ENCODE assay signal across 17 cellular contexts in genomic region chr22:21684492-21685163, GRCh38. TPM values are rescaled to one million over a fixed set of nuclear protein-coding genes. Genes with fewer than 3 reads are reported as not detected.
DNase-seq lines count a peak whose midpoint lies in the region; ATAC-seq and TF ChIP-seq lines count a peak whose summit lies in the region.
"Had no signal": no experiment of that assay in that cellular context is flagged by ENCODE, and none has a peak within 500 bp of the region (broad histone marks: within the 10 kb centered on the region; RNA-seq: fewer than 3 reads in every experiment).

No MANE protein-coding gene starts in this region.

- H3K4me1 Mint-ChIP-seq in activated T-helper 17 cell treated with anti-CD3 and anti-CD28 coated beads, Interleukin-2, amount 50 U/mL, for 72 hours: no peaks in the 10 kb centered on the region
- H3K4me1 Mint-ChIP-seq in endodermal cell: no peaks in the 10 kb centered on the region
- H3K4me1 Mint-ChIP-seq in activated naive CD8-positive, alpha-beta T cell treated with anti-CD3 and anti-CD28 coated beads for 36 hours: peaks cover 7% of the 10 kb centered on the region
- H3K4me1 Mint-ChIP-seq: CD14-positive monocyte, GM23338 had no signal

- H3K9me3 Mint-ChIP-seq in activated T-helper 17 cell treated with anti-CD3 and anti-CD28 coated beads, Interleukin-2, amount 50 U/mL, for 72 hours: no peaks in the 10 kb centered on the region
- no peaks in the 10 kb centered on the region for H3K9me3 Mint-ChIP-seq in endodermal cell
- no peaks in the 10 kb centered on the region for H3K9me3 Mint-ChIP-seq in activated naive CD8-positive, alpha-beta T cell treated with anti-CD3 and anti-CD28 coated beads for 36 hours
- H3K9me3 Mint-ChIP-seq: CD14-positive monocyte; CD4-positive, alpha-beta memory T cell had no signal

- H3K27me3 Mint-ChIP-seq in activated T-helper 17 cell treated with anti-CD3 and anti-CD28 coated beads, Interleukin-2, amount 50 U/mL, for 72 hours: no peaks in the 10 kb centered on the region
- no peaks in the 10 kb centered on the region for H3K27me3 Mint-ChIP-seq in endodermal cell (ENCODE audit: insufficient read depth)
- H3K27me3 Mint-ChIP-seq in activated naive CD8-positive, alpha-beta T cell treated with anti-CD3 and anti-CD28 coated beads for 36 hours: no peaks in the 10 kb centered on the region
- H3K27me3 Mint-ChIP-seq: CD4-positive, alpha-beta memory T cell had no signal

- ATAC-seq in activated T-helper 17 cell treated with anti-CD3 and anti-CD28 coated beads, Interleukin-2, amount 50 U/mL, for 72 hours (replicated peaks): no peak
- ATAC-seq in body of pancreas (no peak), left lobe of liver (no peak), GM21381 (IDR thresholded peaks at IDR 0.05; ENCODE audit: unreplicated experiment) (no peak)
- ATAC-seq: GM23338 had no signal

- no peaks in the 10 kb centered on the region for H3K27me3 ChIP-seq in body of pancreas
- H3K27me3 ChIP-seq in endodermal cell (ENCODE audit: control insufficient read depth, insufficient read depth, low read length, poor library complexity, severe bottlenecking): no peaks in the 10 kb centered on the region
- H3K27me3 ChIP-seq in osteoblast (ENCODE audit: insufficient read depth, low read length): no peaks in the 10 kb centered on the region

- H3K9me3 ChIP-seq in body of pancreas (no peaks in the 10 kb centered on the region), endodermal cell (ENCODE audit: control insufficient read depth, low read length) (no peaks in the 10 kb centered on the region), osteoblast (ENCODE audit: low read depth, low read length) (no peaks in the 10 kb centered on the region)

- intact Hi-C loops in body of pancreas (cut with DNase I): no loop called here

- H3K27ac Mint-ChIP-seq in activated T-helper 17 cell treated with anti-CD3 and anti-CD28 coated beads, Interleukin-2, amount 50 U/mL, for 72 hours: peak overlapping the region; percentile 38
- no peak overlapping the region for H3K27ac Mint-ChIP-seq in endodermal cell
- no peak overlapping the region for H3K27ac Mint-ChIP-seq in activated naive CD8-positive, alpha-beta T cell treated with anti-CD3 and anti-CD28 coated beads for 36 hours
- H3K27ac Mint-ChIP-seq: GM23338 had no signal

- no peak overlapping the region for H3K4me3 ChIP-seq in body of pancreas
- no peak overlapping the region for H3K4me3 ChIP-seq in endodermal cell (ENCODE audit: low read length)
- H3K4me3 ChIP-seq in osteoblast (ENCODE audit: insufficient read depth, low read length): no peak overlapping the region
- H3K4me3 ChIP-seq: GM23338 had no signal

- DNase-seq in body of pancreas (no peak), endodermal cell (peak; percentile 29), osteoblast (ENCODE audit: insufficient read length, low spot score, missing footprints) (peak; percentile 51), left lobe of liver (ENCODE audit: low spot score) (no peak)
- DNase-seq in activated naive CD8-positive, alpha-beta T cell treated with anti-CD3 and anti-CD28 coated beads for 36 hours: no peak
- DNase-seq: ACHN; AML-193; CD4-positive, alpha-beta memory T cell; DMS79 treated with DMSO at 0.1 percent for 48 hours; GF-D8; HCEC 1CT had no signal

- no peak overlapping the region for H2AFZ ChIP-seq in osteoblast (ENCODE audit: low read length)
- H2AFZ ChIP-seq: GM23338 had no signal

- H3K36me3 Mint-ChIP-seq in activated T-helper 17 cell treated with anti-CD3 and anti-CD28 coated beads, Interleukin-2, amount 50 U/mL, for 72 hours (ENCODE audit: low read depth): peaks cover 55% of the 10 kb centered on the region
- peaks cover 41% of the 10 kb centered on the region for H3K36me3 Mint-ChIP-seq in endodermal cell (ENCODE audit: low read depth)
- H3K36me3 Mint-ChIP-seq in activated naive CD8-positive, alpha-beta T cell treated with anti-CD3 and anti-CD28 coated beads for 36 hours: peaks cover 7% of the 10 kb centered on the region

- no peak overlapping the region for H3K4me3 Mint-ChIP-seq in activated T-helper 17 cell treated with anti-CD3 and anti-CD28 coated beads, Interleukin-2, amount 50 U/mL, for 72 hours
- no peak overlapping the region for H3K4me3 Mint-ChIP-seq in endodermal cell
- no peak overlapping the region for H3K4me3 Mint-ChIP-seq in activated naive CD8-positive, alpha-beta T cell treated with anti-CD3 and anti-CD28 coated beads for 36 hours
- H3K4me3 Mint-ChIP-seq: CD14-positive monocyte; CD4-positive, alpha-beta memory T cell; GM23338 had no signal

- no peak for TF ChIP-seq POLR2A in body of pancreas (IDR thresholded peaks at IDR 0.05)

- H4K20me1 ChIP-seq in osteoblast (ENCODE audit: insufficient read depth, low read length): no peaks in the 10 kb centered on the region

- H3K36me3 ChIP-seq in body of pancreas (replicated peaks in 1 of 2; ENCODE audit: insufficient read depth in 1 of 2, low read depth in 2 of 2) (peaks cover 0 to 9% of the 10 kb centered on the region in 2 donors), endodermal cell (ENCODE audit: control insufficient read depth, insufficient read depth, low read length) (peaks cover 18% of the 10 kb centered on the region), osteoblast (ENCODE audit: insufficient read depth, low read length) (peaks cover 47% of the 10 kb centered on the region)

- WGBS in body of pancreas, 2 donors: 84 to 91% methylated on average over 9 to 19 of the region's 19 CpGs
- WGBS in endodermal cell (ENCODE audit: insufficient coverage in 1 of 2, insufficient read length in 1 of 2), 2 experiments: 91 to 95% methylated on average over 10 to 18 of the region's 19 CpGs

- peak overlapping the region; percentile 41 to 89 (median 67) for H3K27ac ChIP-seq in body of pancreas
- H3K27ac ChIP-seq in endodermal cell (ENCODE audit: low read depth, low read length): no peak overlapping the region
- no peak overlapping the region for H3K27ac ChIP-seq in osteoblast (ENCODE audit: low read depth, low read length)
- H3K27ac ChIP-seq: HL-60 had no signal

- no peak for TF ChIP-seq CTCF in body of pancreas (IDR thresholded peaks at IDR 0.05)
- no peak for TF ChIP-seq CTCF in endodermal cell (conservative IDR thresholded peaks at IDR 0.05)
- TF ChIP-seq CTCF in osteoblast (IDR thresholded peaks at IDR 0.05; ENCODE audit: extremely low read depth, low read depth, low read length): no peak

- H3K4me1 ChIP-seq in body of pancreas (peaks cover 78% of the 10 kb centered on the region), endodermal cell (ENCODE audit: control insufficient read depth, insufficient read depth, low read length) (no peaks in the 10 kb centered on the region), osteoblast (ENCODE audit: insufficient read depth, low read length) (no peaks in the 10 kb centered on the region)

- no peak overlapping the region for H3K4me2 ChIP-seq in osteoblast (ENCODE audit: insufficient read depth, low read length)
- H3K4me2 ChIP-seq: GM23338 had no signal

- H3K9ac ChIP-seq in endodermal cell (ENCODE audit: extremely low read depth, low read length, poor library complexity, severe bottlenecking): no peak overlapping the region

- H3K79me2 ChIP-seq in osteoblast (ENCODE audit: insufficient read depth, low read length): no peaks in the 10 kb centered on the region

RNA-seq across cellular contexts. Expression of gene PPIL2, which starts 18.8 kb away (rescaled TPM):
- total RNA-seq in activated T-helper 17 cell treated with anti-CD3 and anti-CD28 coated beads, Interleukin-2, amount 50 U/mL, for 72 hours: 10 to 100 TPM; 37.0 to 50.0 TPM
- 10 to 100 TPM; 44.9 to 94.9 TPM for total RNA-seq in body of pancreas
- 10 to 100 TPM; 39.9 to 41.2 TPM for total RNA-seq in endodermal cell
- 39.4 TPM for polyA plus RNA-seq in endodermal cell (2013, experiment 1 of 2)
- 35.8 TPM for polyA plus RNA-seq in endodermal cell (2013, experiment 2 of 2)
- total RNA-seq in osteoblast: 25.3 and 29.2 TPM in 2 replicates
- 18.1 TPM for total RNA-seq in left lobe of liver
- 10 to 100 TPM; 41.6 to 43.8 TPM for total RNA-seq in activated naive CD8-positive, alpha-beta T cell treated with anti-CD3 and anti-CD28 coated beads for 36 hours

RNA-seq across cellular contexts. Expression of gene SDF2L1, which starts 42.5 kb away (rescaled TPM):
- total RNA-seq in activated T-helper 17 cell treated with anti-CD3 and anti-CD28 coated beads, Interleukin-2, amount 50 U/mL, for 72 hours: 10 to 100 TPM; 15.3 to 48.5 TPM
- total RNA-seq in body of pancreas (100 to 1,000 TPM in 1 of 2 donors, 10 to 100 TPM in 1; 47.5 to 115 TPM), endodermal cell (10 to 100 TPM; 30.3 to 61.4 TPM), osteoblast (10.5 and 13.3 TPM in 2 replicates), left lobe of liver (99.1 TPM)
- 17.6 TPM for polyA plus RNA-seq in endodermal cell (2013, experiment 1 of 2)
- polyA plus RNA-seq in endodermal cell (2013, experiment 2 of 2): 20.9 TPM
- 10 to 100 TPM; 52.6 to 53.8 TPM for total RNA-seq in activated naive CD8-positive, alpha-beta T cell treated with anti-CD3 and anti-CD28 coated beads for 36 hours

RNA-seq across cellular contexts. Expression of gene YPEL1, which starts 51.0 kb away (rescaled TPM):
- 1 to 10 TPM in 1 of 2 donors, under 1 TPM in 1; 0.91 to 4.6 TPM for total RNA-seq in activated T-helper 17 cell treated with anti-CD3 and anti-CD28 coated beads, Interleukin-2, amount 50 U/mL, for 72 hours
- total RNA-seq in body of pancreas (1 to 10 TPM; 1.6 to 4.4 TPM), endodermal cell (10 to 100 TPM; 13.4 to 23.4 TPM), osteoblast (1.8 and 2.2 TPM in 2 replicates), left lobe of liver (2.4 TPM)
- 27.1 TPM for polyA plus RNA-seq in endodermal cell (2013, experiment 1 of 2)
- polyA plus RNA-seq in endodermal cell (2013, experiment 2 of 2): 27.2 TPM
- total RNA-seq in activated naive CD8-positive, alpha-beta T cell treated with anti-CD3 and anti-CD28 coated beads for 36 hours: under 1 TPM; 0.60 to 0.72 TPM

RNA-seq across cellular contexts. Expression of gene CCDC116, which starts 52.1 kb away (rescaled TPM):
- under 1 TPM; 0.29 to 0.37 TPM for total RNA-seq in activated T-helper 17 cell treated with anti-CD3 and anti-CD28 coated beads, Interleukin-2, amount 50 U/mL, for 72 hours
- under 1 TPM in 1 of 2 donors, not detected in 1; 0.52 TPM for total RNA-seq in body of pancreas
- total RNA-seq in endodermal cell: under 1 TPM; 0.46 to 0.84 TPM
- polyA plus RNA-seq in endodermal cell (2013, experiment 1 of 2): 0.53 TPM
- 0.41 TPM for polyA plus RNA-seq in endodermal cell (2013, experiment 2 of 2)
- 0.29 and 0.36 TPM in 2 replicates for total RNA-seq in osteoblast
- total RNA-seq in left lobe of liver: 0.45 TPM
- total RNA-seq in activated naive CD8-positive, alpha-beta T cell treated with anti-CD3 and anti-CD28 coated beads for 36 hours: under 1 TPM; 0.29 to 0.34 TPM
- total RNA-seq: HT1080 had no signal
- polyA plus RNA-seq: CD14-positive monocyte; CD4-positive, alpha-beta memory T cell; GM23338 had no signal

RNA-seq across cellular contexts. Expression of gene YDJC, which starts 54.8 kb away (rescaled TPM):
- total RNA-seq in activated T-helper 17 cell treated with anti-CD3 and anti-CD28 coated beads, Interleukin-2, amount 50 U/mL, for 72 hours: 10 to 100 TPM; 28.9 to 56.6 TPM
- total RNA-seq in body of pancreas: 10 to 100 TPM; 45.7 to 63.0 TPM
- total RNA-seq in endodermal cell: 10 to 100 TPM; 16.4 to 19.9 TPM
- polyA plus RNA-seq in endodermal cell (2013, experiment 1 of 2): 11.6 TPM
- 11.3 TPM for polyA plus RNA-seq in endodermal cell (2013, experiment 2 of 2)
- 15.6 and 25.0 TPM in 2 replicates for total RNA-seq in osteoblast
- total RNA-seq in left lobe of liver: 10.0 TPM
- total RNA-seq in activated naive CD8-positive, alpha-beta T cell treated with anti-CD3 and anti-CD28 coated beads for 36 hours: 10 to 100 TPM; 83.0 to 86.4 TPM

Comparison
In these comparisons a context has a peak if more than half of its experiments do, and no peak if none do; other contexts are left out.
1. DNase-seq: peak in endodermal cell (single experiment) and osteoblast (single experiment); none in body of pancreas (0 of 4), left lobe of liver (single experiment) and activated naive CD8-positive, alpha-beta T cell treated with anti-CD3 and anti-CD28 coated beads for 36 hours (single experiment).
2. H3K27ac ChIP-seq: peak in body of pancreas (4 of 4); none in endodermal cell (single experiment) and osteoblast (single experiment).